In genomic region chr1:21110163-21110562, GRCh38 we compare ENCODE assay signal across 8 cellular contexts.
"Had no signal": no experiment of that assay in that cellular context is flagged by ENCODE, and none has a peak within 500 bp of the region (broad histone marks: within the 10 kb centered on the region; RNA-seq: fewer than 3 reads in every experiment).

No MANE protein-coding gene starts in this region.

- H3K27ac ChIP-seq: HL-60 had no signal

- FAIRE-seq: HepG2 had no signal

- H2AFZ ChIP-seq: GM23338 had no signal

- H3K4me2 ChIP-seq: GM23338 had no signal

- H3K36me3 ChIP-seq: HAP-1 had no signal

- DNase-seq: H7, HFFc6, KG1 had no signal

- H3K4me3 ChIP-seq: GM23338, HAP-1 had no signal

- H3K9me3 ChIP-seq: HAP-1 had no signal

- ATAC-seq: GM23338, HCT116, HepG2 had no signal
